Comparison of ENCODE assay signal across 18 cellular contexts in genomic region chr6:69231983-69232382, GRCh38.
"Had no signal": no experiment of that assay in that cellular context is flagged by ENCODE, and none has a peak within 500 bp of the region (broad histone marks: within the 10 kb centered on the region; RNA-seq: fewer than 3 reads in every experiment).

No MANE protein-coding gene starts in this region.

- H3K4me3 Mint-ChIP-seq: activated CD4-positive, alpha-beta T cell treated with anti-CD3 and anti-CD28 coated beads for 36 hours; activated T-helper 1 cell treated with anti-CD3 and anti-CD28 coated beads, Interleukin-12 subunit alpha, Interleukin-12 subunit beta, Interleukin-2, Interleukin-4 antibody, amounts not matched to agents 30 ng/mL and 10 ng/mL and 1 ng/mL, durations not matched to agents 14 hours and 24 hours and 36 hours; effector memory CD8-positive, alpha-beta T cell; T-helper 2 cell treated with Interferon-gamma antibody and Interleukin-4, amounts not matched to agents 5 μg/mL and 100 μg/mL, for 36 hours had no signal

- H3K27me3 Mint-ChIP-seq: effector memory CD8-positive, alpha-beta T cell had no signal

- H3K9me3 ChIP-seq: adrenal gland had no signal

- ATAC-seq: activated CD4-positive, alpha-beta T cell treated with anti-CD3 and anti-CD28 coated beads for 36 hours; activated naive CD4-positive, alpha-beta T cell treated with anti-CD3 and anti-CD28 coated beads, Interleukin-2, amount 50 U/mL, for 72 hours; effector memory CD8-positive, alpha-beta T cell had no signal

- H3K27ac ChIP-seq: adrenal gland, hepatocyte had no signal

- H3K4me1 Mint-ChIP-seq: activated CD4-positive, alpha-beta T cell treated with anti-CD3 and anti-CD28 coated beads for 36 hours; nephron had no signal

- DNase-seq: activated CD4-positive, alpha-beta T cell treated with anti-CD3 and anti-CD28 coated beads for 36 hours; activated CD4-positive, alpha-beta T cell treated with anti-CD3 and anti-CD28 coated beads, Interleukin-2, amount 50 U/mL, for 48 hours; activated gamma-delta T cell treated with Interleukin-2 at 50 U/mL for 16 hours; adrenal gland; dermis blood vessel endothelial cell; effector memory CD8-positive, alpha-beta T cell; islet precursor cell; midbrain; stimulated activated CD4-positive, alpha-beta T cell treated with anti-CD3 and anti-CD28 coated beads, Interleukin-12 subunit alpha, Interleukin-12 subunit beta, amount 100 ng/mL, for 4 hours; stimulated activated CD4-positive, alpha-beta T cell treated with anti-CD3 and anti-CD28 coated beads, Interleukin-1b, Interleukin-23, amount 100 ng/mL, for 48 hours; stimulated activated CD8-positive, alpha-beta memory T cell treated with anti-CD3 and anti-CD28 coated beads, Interleukin-4, amount 100 ng/mL, for 48 hours; stimulated activated naive CD4-positive, alpha-beta T cell had no signal

- H3K4me3 ChIP-seq: adrenal gland, hepatocyte had no signal

- H3K36me3 Mint-ChIP-seq: WTC11 had no signal

- H3K4me1 ChIP-seq: adrenal gland had no signal

- H3K36me3 ChIP-seq: adrenal gland had no signal

- H3K27me3 ChIP-seq: adrenal gland, hepatocyte had no signal

- H3K27ac Mint-ChIP-seq: activated CD4-positive, alpha-beta T cell treated with anti-CD3 and anti-CD28 coated beads for 36 hours; activated naive CD4-positive, alpha-beta T cell treated with anti-CD3 and anti-CD28 coated beads, Interleukin-2, amount 50 U/mL, for 72 hours; activated T-helper 1 cell treated with anti-CD3 and anti-CD28 coated beads, Interleukin-12 subunit alpha, Interleukin-12 subunit beta, Interleukin-2, Interleukin-4 antibody, amounts not matched to agents 30 ng/mL and 10 ng/mL and 1 ng/mL, durations not matched to agents 14 hours and 24 hours and 36 hours; effector memory CD8-positive, alpha-beta T cell; nephron; T-helper 2 cell treated with Interferon-gamma antibody and Interleukin-4, amounts not matched to agents 5 μg/mL and 100 μg/mL, for 36 hours; WTC11 had no signal

- H3K9me3 Mint-ChIP-seq: activated T-helper 1 cell treated with anti-CD3 and anti-CD28 coated beads, Interleukin-12 subunit alpha, Interleukin-12 subunit beta, Interleukin-2, Interleukin-4 antibody, amounts not matched to agents 30 ng/mL and 10 ng/mL and 1 ng/mL, durations not matched to agents 14 hours and 24 hours and 36 hours; nephron; T-helper 2 cell treated with Interferon-gamma antibody and Interleukin-4, amounts not matched to agents 5 μg/mL and 100 μg/mL, for 36 hours had no signal
